12 cellular contexts compared by ENCODE assay signal in the genomic region with DNA sequence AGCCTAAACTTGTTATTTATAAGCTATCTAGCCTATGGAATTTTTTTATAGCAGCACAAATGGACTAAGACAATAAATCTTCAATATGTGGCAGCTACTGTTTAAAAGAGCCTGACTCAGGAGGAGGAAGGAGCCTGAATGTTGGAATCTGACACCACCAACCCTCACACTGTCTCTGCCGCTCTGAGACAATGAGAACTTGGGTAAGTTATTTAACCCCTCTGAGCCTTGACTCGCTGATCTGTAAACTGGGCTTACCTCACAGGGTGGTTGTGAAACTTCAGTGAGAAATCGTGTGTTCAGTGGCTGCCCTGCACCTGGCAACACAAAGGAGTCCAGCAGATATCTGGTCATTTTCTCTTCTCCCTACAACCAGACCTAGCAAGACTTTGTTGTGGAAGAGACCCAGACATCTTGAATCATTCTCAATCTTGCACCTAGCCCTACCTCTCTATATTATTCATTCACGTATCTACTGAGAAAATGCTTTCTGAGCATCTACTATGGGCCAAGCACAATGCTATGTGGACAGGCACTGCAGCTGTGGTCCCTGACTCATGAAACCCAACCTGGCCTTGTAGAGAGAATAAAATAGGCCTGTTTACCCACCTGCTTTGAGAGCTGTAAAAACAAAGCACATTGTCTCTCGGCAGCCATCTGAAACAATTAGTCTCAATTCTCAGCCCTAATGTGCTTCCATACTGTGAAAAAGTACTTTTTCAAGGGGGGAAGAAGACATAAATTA.
DNase-seq lines count a peak whose midpoint lies in the region; ATAC-seq and TF ChIP-seq lines count a peak whose summit lies in the region.
"Had no signal": no experiment of that assay in that cellular context is flagged by ENCODE, and none has a peak within 500 bp of the region (broad histone marks: within the 10 kb centered on the region; RNA-seq: fewer than 3 reads in every experiment).

No MANE protein-coding gene starts in this region.

- no peak overlapping the region for H3K27ac ChIP-seq in parathyroid adenoma
- no peak overlapping the region for H3K27ac ChIP-seq in body of pancreas
- H3K27ac ChIP-seq: right atrium auricular region, VCaP had no signal

- H2AFZ ChIP-seq in parathyroid adenoma: no peak overlapping the region

- no peaks in the 10 kb centered on the region for H3K79me2 ChIP-seq in parathyroid adenoma

- DNase-seq in NCI-H1436 (lab: John Stamatoyannopoulos, UW) (peak; percentile 14), RPMI7951 (ENCODE audit: low read depth) (peak; percentile 8), body of pancreas (no peak), HPDE6-E6E7 (ENCODE audit: extremely low spot score) (no peak)
- DNase-seq: amniotic stem cell; naive thymus-derived CD8-positive, alpha-beta T cell had no signal

- no peak for TF ChIP-seq POLR2A in body of pancreas (IDR thresholded peaks at IDR 0.05)

- H3K9ac ChIP-seq in parathyroid adenoma: peak overlapping the region; percentile 28

- intact Hi-C loops in body of pancreas (cut with DNase I): no loop called here

- H3K4me2 ChIP-seq in parathyroid adenoma (ENCODE audit: low read length): no peak overlapping the region

- 81 to 83% methylated on average over 5 of the region's 5 CpGs for WGBS in body of pancreas, 2 donors

- H3K27me3 ChIP-seq in parathyroid adenoma (ENCODE audit: control insufficient read depth, insufficient read depth, low read length): no peaks in the 10 kb centered on the region
- no peaks in the 10 kb centered on the region for H3K27me3 ChIP-seq in body of pancreas
- H3K27me3 ChIP-seq: right atrium auricular region had no signal

- H3K36me3 ChIP-seq in parathyroid adenoma (ENCODE audit: control insufficient read depth, insufficient read depth, low read length): no peaks in the 10 kb centered on the region
- H3K36me3 ChIP-seq in body of pancreas (replicated peaks in 1 of 2; ENCODE audit: insufficient read depth in 1 of 2, low read depth in 2 of 2): no peaks in the 10 kb centered on the region
- H3K36me3 ChIP-seq: right atrium auricular region had no signal

- no peaks in the 10 kb centered on the region for H3K4me1 ChIP-seq in parathyroid adenoma
- no peaks in the 10 kb centered on the region for H3K4me1 ChIP-seq in body of pancreas
- H3K4me1 ChIP-seq: right atrium auricular region had no signal

- no peak for TF ChIP-seq CTCF in parathyroid adenoma (IDR thresholded peaks at IDR 0.05)
- TF ChIP-seq CTCF in body of pancreas (IDR thresholded peaks at IDR 0.05): no peak

- H3K4me3 ChIP-seq in parathyroid adenoma (ENCODE audit: low read depth, low read length) (no peak overlapping the region), body of pancreas (no peak overlapping the region)
- H3K4me3 ChIP-seq: right atrium auricular region had no signal

- ATAC-seq in GM21423 (IDR thresholded peaks at IDR 0.05; ENCODE audit: unreplicated experiment): peak; percentile 50
- ATAC-seq in body of pancreas: no peak
- no peak for ATAC-seq in HG02970 (IDR thresholded peaks at IDR 0.05; ENCODE audit: low FRiP score, unreplicated experiment)
- ATAC-seq: naive thymus-derived CD8-positive, alpha-beta T cell; SK-N-SH treated with all-trans-retinoic acid at 6 μM for 48 hours had no signal

- H3K9me3 ChIP-seq in parathyroid adenoma (ENCODE audit: control insufficient read depth, low read length) (no peaks in the 10 kb centered on the region), body of pancreas (no peaks in the 10 kb centered on the region)
- H3K9me3 ChIP-seq: right atrium auricular region had no signal

Comparison
In these comparisons a context has a peak if more than half of its experiments do, and no peak if none do; other contexts are left out.
1. DNase-seq: peak in NCI-H1436 (single experiment) and RPMI7951 (single experiment); none in body of pancreas (0 of 4) and HPDE6-E6E7 (single experiment).